ENCODE assay signal across 8 cellular contexts in the genomic region with DNA sequence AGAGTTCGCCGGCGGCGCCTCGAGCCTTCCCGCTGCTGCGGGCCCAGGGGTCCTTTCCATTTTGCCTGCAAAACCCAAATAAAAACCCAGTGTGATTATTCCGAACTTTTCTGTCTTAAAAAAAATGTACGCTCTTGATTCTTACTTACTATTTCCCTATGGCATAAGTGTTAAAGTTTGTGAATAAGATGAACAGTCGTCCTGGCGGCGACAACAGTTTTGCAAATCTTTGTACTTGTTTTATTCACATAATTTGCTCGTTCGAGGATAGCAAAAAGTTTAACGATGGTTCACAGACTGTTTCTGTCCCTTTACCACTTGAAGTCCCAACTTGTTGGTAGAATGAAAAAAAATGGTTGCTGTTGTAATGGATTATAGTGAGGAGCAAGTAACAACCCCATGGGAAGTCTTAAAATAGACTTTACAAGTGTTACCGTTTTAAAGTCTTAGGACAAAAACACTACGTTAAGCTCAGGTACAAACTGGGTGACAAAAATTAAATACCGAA. TPM values are rescaled to one million over a fixed set of nuclear protein-coding genes. Genes with fewer than 3 reads are reported as not detected.
DNase-seq lines count a peak whose midpoint lies in the region; ATAC-seq, FAIRE-seq and TF ChIP-seq lines count a peak whose summit lies in the region.

No MANE protein-coding gene starts in this region.

- no peak for ATAC-seq in GM21526 (IDR thresholded peaks at IDR 0.05; ENCODE audit: low FRiP score, unreplicated experiment)
- no peak for ATAC-seq in GM18909 (IDR thresholded peaks at IDR 0.05; ENCODE audit: poor library complexity, unreplicated experiment)

- H3K36me3 ChIP-seq in endothelial cell of umbilical vein (ENCODE audit: control insufficient read depth in 2 of 2, extremely low read depth in 1 of 2, insufficient read depth in 2 of 2, low read length in 2 of 2) (peaks cover 0 to 7% of the 10 kb centered on the region in 2 experiments), neutrophil (peaks cover 20% of the 10 kb centered on the region)

- peak overlapping the region; percentile 98 for H3K9ac ChIP-seq in endothelial cell of umbilical vein (replicated peaks; ENCODE audit: extremely low read depth, insufficient read depth, low read length)

- intact Hi-C loops in endothelial cell of umbilical vein (cut with micrococcal nuclease), result loop anchor here (1.0 to 5.0 kb wide), 3 partner anchors 30 to 582 kb away; no protein-coding TSS in a partner anchor

- TF ChIP-seq CTCF in RWPE1 (conservative IDR thresholded peaks at IDR 0.05; ENCODE audit: low read depth), result no peak
- TF ChIP-seq CTCF in endothelial cell of umbilical vein (IDR thresholded peaks at IDR 0.05; ENCODE audit: extremely low read depth in 1 of 2, insufficient read depth in 1 of 2, low read depth in 1 of 2, low read length in 2 of 2), result no peak
- TF ChIP-seq CTCF in neutrophil (IDR thresholded peaks at IDR 0.05), result no peak

- H3K27ac ChIP-seq in RWPE1, result peak overlapping the region; percentile 88
- H3K27ac ChIP-seq in endothelial cell of umbilical vein (ENCODE audit: insufficient read depth, low read depth, low read length), result peak overlapping the region; percentile 88
- H3K27ac ChIP-seq in neutrophil, result peak overlapping the region; percentile 93

- H3K4me2 ChIP-seq in endothelial cell of umbilical vein (ENCODE audit: insufficient read depth, low read length), result peak overlapping the region; percentile 99

- H3K79me2 ChIP-seq in endothelial cell of umbilical vein (ENCODE audit: control insufficient read depth, insufficient read depth, low read length), result peaks cover 27% of the 10 kb centered on the region

- H3K27me3 ChIP-seq in endothelial cell of umbilical vein (ENCODE audit: control insufficient read depth in 2 of 2, insufficient read depth in 2 of 2, low read length in 2 of 2), result no peaks in the 10 kb centered on the region
- H3K27me3 ChIP-seq in neutrophil, result no peaks in the 10 kb centered on the region

- peak overlapping the region; percentile 75 for H2AFZ ChIP-seq in endothelial cell of umbilical vein (ENCODE audit: low read depth, low read length)

- no peaks in the 10 kb centered on the region for H3K9me3 ChIP-seq in endothelial cell of umbilical vein (replicated peaks; ENCODE audit: control insufficient read depth, insufficient read depth, low read length)
- H3K9me3 ChIP-seq in neutrophil, result no peaks in the 10 kb centered on the region

- H3K9me1 ChIP-seq in endothelial cell of umbilical vein (replicated peaks; ENCODE audit: control insufficient read depth, extremely low read depth, insufficient read depth, low read length), result peaks cover 3% of the 10 kb centered on the region

- no peak for TF ChIP-seq POLR2A in endothelial cell of umbilical vein (IDR thresholded peaks at IDR 0.05; ENCODE audit: low read depth, low read length)

- H3K4me3 ChIP-seq in endothelial cell of umbilical vein (replicated peaks in 1 of 3; ENCODE audit: insufficient read depth in 1 of 3, low read depth in 1 of 3, low read length in 3 of 3) (peak overlapping the region; percentile 69 to 97 (median 89)), neutrophil (ENCODE audit: low read depth in 1 of 2, low read length in 1 of 2) (peak overlapping the region; percentile 79 to 89)

- CTCF ChIA-PET in RWPE1 (lab: Yijun Ruan, JAX) (no interaction called here), endothelial cell of umbilical vein (lab: Charles Lee) (no interaction called here)

- POLR2A ChIA-PET in RWPE1 (lab: Yijun Ruan, JAX; ENCODE audit: low non-redundant PET), result interaction anchor here (0.6 kb wide), 1 partner anchor 434 kb away, joined by 3 read pairs; no protein-coding TSS in a partner anchor
- POLR2A ChIA-PET in endothelial cell of umbilical vein (lab: Charles Lee), result no interaction called here

- H4K20me1 ChIP-seq in endothelial cell of umbilical vein (replicated peaks; ENCODE audit: control insufficient read depth, extremely low read depth, insufficient read depth, low read length), result no peaks in the 10 kb centered on the region

- H3K4me1 ChIP-seq in endothelial cell of umbilical vein (ENCODE audit: control insufficient read depth, extremely low read depth, insufficient read depth, low read length) (peaks cover 18% of the 10 kb centered on the region), neutrophil (ENCODE audit: control insufficient read depth in 1 of 2, insufficient read depth in 1 of 2, low read depth in 1 of 2, low read length in 1 of 2) (peaks cover 5 to 22% of the 10 kb centered on the region in 2 experiments)

- no peak for FAIRE-seq in endothelial cell of umbilical vein (lab: Jason Lieb, UNC)

- TSS peak; percentile 51 for BruUV-seq in endothelial cell of umbilical vein (replicated peaks; lab: Mats Ljungman, UMichigan)

- dilution Hi-C loops in endothelial cell of umbilical vein (cut with MboI; ENCODE audit: extremely low pct_ligation_motif_present, low sequenced_read_pairs), result no loop called here

- DNase-seq in NCI-H146 treated with DMSO at 0.1 percent for 48 hours (lab: John Stamatoyannopoulos, UW; ENCODE audit: unreplicated experiment) (peak; percentile 47), NCI-H146 (lab: John Stamatoyannopoulos, UW) (no peak), RWPE1 (ENCODE audit: low spot score) (no peak), endothelial cell of umbilical vein (ENCODE audit: low read depth, low spot score) (no peak)
- DNase-seq in stimulated activated CD4-positive, alpha-beta T cell treated with anti-CD3 and anti-CD28 coated beads, Interleukin-4, amount 100 ng/mL, for 24 hours, result no peak

TF ChIP-seq in endothelial cell of umbilical vein, 7 proteins besides CTCF, POLR2A, EP300 and RAD21:
- TF ChIP-seq, protein P1, sequence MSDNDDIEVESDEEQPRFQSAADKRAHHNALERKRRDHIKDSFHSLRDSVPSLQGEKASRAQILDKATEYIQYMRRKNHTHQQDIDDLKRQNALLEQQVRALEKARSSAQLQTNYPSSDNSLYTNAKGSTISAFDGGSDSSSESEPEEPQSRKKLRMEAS (IDR thresholded peaks at IDR 0.05; ENCODE audit: insufficient read depth, insufficient read length), result no peak
- TF ChIP-seq GATA2 (IDR thresholded peaks at IDR 0.05; ENCODE audit: insufficient read depth, insufficient read length, low read depth, low read length) (no peak), JUN (IDR thresholded peaks at IDR 0.05; ENCODE audit: borderline replicate concordance, insufficient read depth, insufficient read length, low read depth) (no peak), FOS (IDR thresholded peaks at IDR 0.05; ENCODE audit: borderline replicate concordance, insufficient read depth, low read length) (no peak), MYC (IDR thresholded peaks at IDR 0.05; ENCODE audit: low read depth, low read length) (no peak), POLR2AphosphoS5 (IDR thresholded peaks at IDR 0.05; ENCODE audit: insufficient read depth, low read depth, low read length) (no peak)

RNA-seq across cellular contexts. Expression of a gene that starts 0.5 kb away (rescaled TPM):
- total RNA-seq in endothelial cell of umbilical vein, result 34.1 and 39.6 TPM in 2 replicates
- 26.8 and 35.1 TPM in 2 replicates for polyA plus RNA-seq in endothelial cell of umbilical vein
- polyA plus RNA-seq in endothelial cell of umbilical vein (2011; cell fraction: cytosol; rRNA removed), result 98.6 and 107 TPM in 2 replicates
- 44.3 and 50.5 TPM in 2 replicates for polyA plus RNA-seq in endothelial cell of umbilical vein (2011; cell fraction: nucleus; rRNA removed)
- 35.6 and 46.6 TPM in 2 replicates for polyA plus RNA-seq in endothelial cell of umbilical vein (2012)
- polyA minus RNA-seq in endothelial cell of umbilical vein, result 41.1 and 43.7 TPM in 2 replicates
- polyA minus RNA-seq in endothelial cell of umbilical vein (2011; cell fraction: cytosol; rRNA and poly(A)+ RNA removed), result 17.4 TPM
- polyA minus RNA-seq in endothelial cell of umbilical vein (2011; cell fraction: nucleus; rRNA and poly(A)+ RNA removed), result 18.1 and 25.1 TPM in 2 replicates

RNA-seq across cellular contexts. Expression of a gene that starts 40.1 kb away (rescaled TPM):
- total RNA-seq in endothelial cell of umbilical vein, result 0.82 TPM in 1 of 2 replicates, not detected in the other
- not detected in 2 replicates for polyA plus RNA-seq in endothelial cell of umbilical vein
- polyA plus RNA-seq in endothelial cell of umbilical vein (2011; cell fraction: cytosol; rRNA removed), result 0.06 and 0.11 TPM in 2 replicates
- 0.38 and 0.45 TPM in 2 replicates for polyA plus RNA-seq in endothelial cell of umbilical vein (2011; cell fraction: nucleus; rRNA removed)
- polyA plus RNA-seq in endothelial cell of umbilical vein (2012), result 0.51 TPM in 1 of 2 replicates, not detected in the other
- polyA minus RNA-seq in endothelial cell of umbilical vein, result 0.70 and 1.00 TPM in 2 replicates
- not detected for polyA minus RNA-seq in endothelial cell of umbilical vein (2011; cell fraction: cytosol; rRNA and poly(A)+ RNA removed)
- 1.0 and 1.8 TPM in 2 replicates for polyA minus RNA-seq in endothelial cell of umbilical vein (2011; cell fraction: nucleus; rRNA and poly(A)+ RNA removed)
